In the genomic region with DNA sequence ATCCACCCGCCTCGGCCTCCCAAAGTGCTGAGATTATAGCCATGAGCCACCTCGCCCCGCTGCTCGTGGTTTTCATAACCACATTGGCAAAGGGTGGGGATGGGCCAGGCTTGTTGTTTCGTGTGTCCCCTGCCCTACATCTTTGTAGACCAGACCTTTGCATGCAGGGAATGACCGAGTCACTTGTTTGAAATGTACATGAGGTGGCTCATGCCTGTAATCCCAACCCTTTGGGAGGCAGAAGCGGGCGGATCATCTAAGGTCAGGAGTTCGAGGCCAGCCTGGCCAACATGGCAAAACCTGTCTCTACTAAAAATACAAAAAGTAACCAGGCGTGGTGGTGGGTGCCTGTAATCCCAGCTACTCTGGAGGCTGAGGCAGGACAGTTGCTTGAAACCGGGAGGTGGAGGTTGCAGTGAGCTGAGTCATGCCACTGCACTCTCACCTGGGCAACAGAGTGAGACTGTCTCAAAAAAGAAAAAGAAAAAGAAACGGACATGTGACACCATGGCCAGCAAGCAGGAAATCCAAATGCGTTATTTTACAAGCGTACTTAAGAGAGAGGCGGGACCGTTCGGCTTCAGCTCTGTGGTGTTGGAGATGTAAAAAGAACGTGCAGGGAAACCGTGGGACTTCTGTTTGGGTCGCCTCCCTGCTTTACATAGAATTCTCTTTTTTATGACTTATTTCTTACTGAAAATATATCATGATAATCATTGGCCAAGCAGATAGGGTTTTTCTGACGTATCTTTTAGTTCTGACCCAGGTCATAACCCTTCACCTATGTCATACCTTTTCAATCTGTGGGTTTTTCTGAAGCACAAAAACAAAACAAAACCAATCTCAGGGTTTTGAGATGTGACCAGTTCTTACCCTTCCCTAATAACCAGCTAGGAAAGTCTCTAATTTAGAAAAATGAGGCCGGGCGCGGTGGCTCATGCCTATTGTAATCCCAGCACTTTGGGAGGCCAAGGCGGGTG, we compare ENCODE assay signal across 10 cellular contexts. TPM values are rescaled to one million over a fixed set of nuclear protein-coding genes. Genes with fewer than 3 reads are reported as not detected.
DNase-seq lines count a peak whose midpoint lies in the region; ATAC-seq, FAIRE-seq and TF ChIP-seq lines count a peak whose summit lies in the region.
"Had no signal": no experiment of that assay in that cellular context is flagged by ENCODE, and none has a peak within 500 bp of the region (broad histone marks: within the 10 kb centered on the region; RNA-seq: fewer than 3 reads in every experiment).

No MANE protein-coding gene starts in this region.

- no peaks in the 10 kb centered on the region for H3K27me3 ChIP-seq in DOHH2 (ENCODE audit: control insufficient read depth, low read length)
- H3K27me3 ChIP-seq in MM.1S (replicated peaks; ENCODE audit: insufficient read depth, low read length) = no peaks in the 10 kb centered on the region
- H3K27me3 ChIP-seq in ovary = no peaks in the 10 kb centered on the region

- H3K9ac ChIP-seq in MM.1S (ENCODE audit: low read length) = peak overlapping the region; percentile 40; the same call in 1 of the 2 replicates

- H3K4me3 Mint-ChIP-seq in activated T-cell treated with anti-CD3 and anti-CD28 coated beads, Interleukin-2, amount 50 U/mL, for 4 hours = no peak overlapping the region

- H4K20me1 ChIP-seq in DOHH2 (ENCODE audit: control insufficient read depth, insufficient read depth, low read depth, low read length) (no peaks in the 10 kb centered on the region), MM.1S (ENCODE audit: insufficient read depth, low read length) (no peaks in the 10 kb centered on the region)

- H3K27me3 Mint-ChIP-seq in activated T-cell treated with anti-CD3 and anti-CD28 coated beads, Interleukin-2, amount 50 U/mL, for 4 hours (ENCODE audit: low read depth) = peaks cover 13% of the 10 kb centered on the region

- H3K4me1 Mint-ChIP-seq in activated T-cell treated with anti-CD3 and anti-CD28 coated beads, Interleukin-2, amount 50 U/mL, for 4 hours (ENCODE audit: low read depth) = peaks cover 11% of the 10 kb centered on the region

- H3K79me2 ChIP-seq in DOHH2 (ENCODE audit: control insufficient read depth, low read length) (no peaks in the 10 kb centered on the region), MM.1S (ENCODE audit: low read length) (no peaks in the 10 kb centered on the region)

- H3F3A ChIP-seq in DOHH2 (ENCODE audit: control insufficient read depth, insufficient read depth) (peaks cover 47% of the 10 kb centered on the region), MM.1S (ENCODE audit: insufficient read depth, low read length) (peaks cover 33% of the 10 kb centered on the region)

- intact Hi-C loops in ovary (cut with DNase I) = loop anchor here in 2 of 4 donors (10.0 kb wide), 2 partner anchors 120 to 220 kb away; no protein-coding TSS in a partner anchor

- no peaks in the 10 kb centered on the region for H3K9me2 ChIP-seq in DOHH2 (replicated peaks; ENCODE audit: control insufficient read depth, low read length)
- H3K9me2 ChIP-seq in MM.1S (replicated peaks; ENCODE audit: insufficient read depth, low read length) = no peaks in the 10 kb centered on the region

- H3K9me3 ChIP-seq in DOHH2 (ENCODE audit: control insufficient read depth, insufficient read depth, low read length) (no peaks in the 10 kb centered on the region), MM.1S (replicated peaks; ENCODE audit: insufficient read depth, low read length) (no peaks in the 10 kb centered on the region), ovary (no peaks in the 10 kb centered on the region)

- no peak for FAIRE-seq in frontal cortex (lab: Jason Lieb, UNC)
- FAIRE-seq: G401.6 had no signal

- H3K9me3 Mint-ChIP-seq in activated T-cell treated with anti-CD3 and anti-CD28 coated beads, Interleukin-2, amount 50 U/mL, for 4 hours = no peaks in the 10 kb centered on the region

- H3K36me3 Mint-ChIP-seq in activated T-cell treated with anti-CD3 and anti-CD28 coated beads, Interleukin-2, amount 50 U/mL, for 4 hours (ENCODE audit: insufficient read depth) = peaks cover 20% of the 10 kb centered on the region

- DNase-seq in MM.1S (peak; percentile 81), fibroblast of villous mesenchyme (ENCODE audit: low read depth) (peak; percentile 13), ovary (no peak), frontal cortex (ENCODE audit: low spot score in 2 of 2) (no peak)
- DNase-seq in activated T-cell treated with anti-CD3 and anti-CD28 coated beads, Interleukin-2, amount 50 U/mL, for 4 hours = no peak
- DNase-seq: stimulated activated CD4-positive, alpha-beta T cell treated with anti-CD3 and anti-CD28 coated beads, Interleukin-1b, Interleukin-23, amount 100 ng/mL, for 48 hours had no signal

- no peak for TF ChIP-seq EP300 in ovary (IDR thresholded peaks at IDR 0.05)

- WGBS in ovary, 3 donors = 81 to 85% (median 81%) methylated on average over 26 of the region's 26 CpGs

- no peak for TF ChIP-seq CTCF in DOHH2 (IDR thresholded peaks at IDR 0.05; ENCODE audit: low read depth, low read length, poor library complexity, severe bottlenecking)
- TF ChIP-seq CTCF in MM.1S (IDR thresholded peaks at IDR 0.05; ENCODE audit: low read length) = no peak
- no peak for TF ChIP-seq CTCF in fibroblast of villous mesenchyme (IDR thresholded peaks at IDR 0.05; ENCODE audit: insufficient read depth, low read depth, low read length)
- TF ChIP-seq CTCF in ovary (IDR thresholded peaks at IDR 0.05) = no peak

- H3K4me1 ChIP-seq in DOHH2 (ENCODE audit: control insufficient read depth, low read length) (peaks cover 84% of the 10 kb centered on the region), MM.1S (ENCODE audit: low read length) (peaks cover 44% of the 10 kb centered on the region), ovary (ENCODE audit: insufficient read depth) (peaks cover 3% of the 10 kb centered on the region)

- no peak for TF ChIP-seq POLR2A in ovary (IDR thresholded peaks at IDR 0.05)

- peak overlapping the region; percentile 51; the same call in 1 of the 2 replicates for H2AFZ ChIP-seq in MM.1S (ENCODE audit: low read length)

- ATAC-seq in GM21737 (IDR thresholded peaks at IDR 0.05; ENCODE audit: unreplicated experiment) = peak; percentile 35
- ATAC-seq in HG03457 (IDR thresholded peaks at IDR 0.05; ENCODE audit: unreplicated experiment) = no peak
- no peak for ATAC-seq in activated T-cell treated with anti-CD3 and anti-CD28 coated beads, Interleukin-2, amount 50 U/mL, for 4 hours

- H3K27ac ChIP-seq in DOHH2 (ENCODE audit: low read depth, low read length) = peak overlapping the region; percentile 95
- H3K27ac ChIP-seq in MM.1S (ENCODE audit: low read length) = peak overlapping the region; percentile 72
- H3K27ac ChIP-seq in ovary = no peak overlapping the region

- H3K4me2 ChIP-seq in DOHH2 (ENCODE audit: low read length) (peak overlapping the region; percentile 93), MM.1S (ENCODE audit: low read depth, low read length) (peak overlapping the region; percentile 53)

- peak overlapping the region; percentile 59 for H3K4me3 ChIP-seq in DOHH2 (ENCODE audit: low read length)
- H3K4me3 ChIP-seq in MM.1S (ENCODE audit: low read length) = peak overlapping the region; percentile 15; the same call in 1 of the 2 replicates
- H3K4me3 ChIP-seq in fibroblast of villous mesenchyme (ENCODE audit: low read depth, low read length) = no peak overlapping the region
- H3K4me3 ChIP-seq in ovary = no peak overlapping the region

- H3K36me3 ChIP-seq in DOHH2 (ENCODE audit: control insufficient read depth, low read length) (peaks cover 31% of the 10 kb centered on the region), MM.1S (replicated peaks; ENCODE audit: insufficient read depth, low read length) (no peaks in the 10 kb centered on the region), ovary (no peaks in the 10 kb centered on the region)

RNA-seq across cellular contexts. Expression of a gene that starts 45.1 kb away (rescaled TPM):
- 45.7 and 61.3 TPM in 2 replicates for total RNA-seq in fibroblast of villous mesenchyme
- total RNA-seq in ovary = 10 to 100 TPM; 34.6 to 53.8 (median 48.6) TPM
- polyA plus RNA-seq in ovary = 10 to 100 TPM; 34.6 to 65.0 TPM
- total RNA-seq in frontal cortex = 40.4 TPM
- 10 to 100 TPM; 38.0 to 44.9 (median 39.1) TPM for total RNA-seq in activated T-cell treated with anti-CD3 and anti-CD28 coated beads, Interleukin-2, amount 50 U/mL, for 4 hours

RNA-seq across cellular contexts. Expression of a gene that starts 47.6 kb away (rescaled TPM):
- total RNA-seq in fibroblast of villous mesenchyme = 0.97 and 2.2 TPM in 2 replicates
- 1 to 10 TPM; 1.1 to 9.9 (median 2.2) TPM for total RNA-seq in ovary
- polyA plus RNA-seq in ovary = 1 to 10 TPM; 2.1 to 2.9 TPM
- 14.7 TPM for total RNA-seq in frontal cortex
- total RNA-seq in activated T-cell treated with anti-CD3 and anti-CD28 coated beads, Interleukin-2, amount 50 U/mL, for 4 hours = under 1 TPM; 0.18 to 0.34 (median 0.24) TPM

Comparison
In these comparisons a context has a peak if more than half of its experiments do, and no peak if none do; other contexts are left out.
1. H3K27ac ChIP-seq: peak in DOHH2 (single experiment) and MM.1S (single experiment); none in ovary (0 of 2).
2. H3K4me3 ChIP-seq: peak in DOHH2 (single experiment) and MM.1S (single experiment); none in fibroblast of villous mesenchyme (single experiment) and ovary (single experiment).
3. DNase-seq: peak in MM.1S (single experiment) and fibroblast of villous mesenchyme (single experiment); none in ovary (0 of 5), frontal cortex (0 of 2) and activated T-cell treated with anti-CD3 and anti-CD28 coated beads, Interleukin-2, amount 50 U/mL, for 4 hours (single experiment).